ENCODE assay signal across 11 cellular contexts in genomic region chr6:3885262-3886036, GRCh38. TPM values are rescaled to one million over a fixed set of nuclear protein-coding genes. Genes with fewer than 3 reads are reported as not detected.
DNase-seq lines count a peak whose midpoint lies in the region; ATAC-seq and TF ChIP-seq lines count a peak whose summit lies in the region.
"Had no signal": no experiment of that assay in that cellular context is flagged by ENCODE, and none has a peak within 500 bp of the region (broad histone marks: within the 10 kb centered on the region; RNA-seq: fewer than 3 reads in every experiment).

No MANE protein-coding gene starts in this region.

- H4K20me1 ChIP-seq in hepatocyte (ENCODE audit: insufficient read depth, poor library complexity, severe bottlenecking) = no peaks in the 10 kb centered on the region

- H3K79me2 ChIP-seq in hepatocyte = no peaks in the 10 kb centered on the region

- H3K4me3 ChIP-seq in hepatocyte = no peak overlapping the region

- H3K27ac ChIP-seq in 22Rv1 = no peak overlapping the region
- H3K27ac ChIP-seq in RWPE1 = no peak overlapping the region
- no peak overlapping the region for H3K27ac ChIP-seq in hepatocyte

- POLR2A ChIA-PET in RWPE1 (lab: Yijun Ruan, JAX; ENCODE audit: low non-redundant PET) = no interaction called here

- peak; percentile 19 for DNase-seq in RWPE1 (ENCODE audit: low spot score)
- peak; percentile 44 for DNase-seq in hepatocyte (ENCODE audit: low spot score)
- DNase-seq in HCEC 1CT = no peak
- DNase-seq: activated naive CD4-positive, alpha-beta T cell treated with anti-CD3 and anti-CD28 coated beads for 36 hours; C1 segment of cervical spinal cord; NCI-H1048 had no signal

- H3K4me2 ChIP-seq in hepatocyte = no peak overlapping the region

- H3K4me1 ChIP-seq in hepatocyte (ENCODE audit: insufficient read depth) = peaks cover 16% of the 10 kb centered on the region

- TF ChIP-seq CTCF in 22Rv1 (IDR thresholded peaks at IDR 0.05) (peak; percentile 37), GM12873 (IDR thresholded peaks at IDR 0.05; ENCODE audit: insufficient read depth, low read depth, low read length, missing control alignments) (peak; percentile 18), RWPE1 (conservative IDR thresholded peaks at IDR 0.05; ENCODE audit: low read depth) (no peak), hepatocyte (IDR thresholded peaks at IDR 0.05; ENCODE audit: poor library complexity) (peak; percentile 14)

- WGBS in hepatocyte (ENCODE audit: low lambda C conversion rate, missing lambda C conversion rate) = 98% methylated on average over 9 of the region's 9 CpGs

- H3K36me3 ChIP-seq in hepatocyte (replicated peaks; ENCODE audit: insufficient read depth, low read depth) = no peaks in the 10 kb centered on the region

- H3K9me3 ChIP-seq in hepatocyte (ENCODE audit: low read depth) = no peaks in the 10 kb centered on the region

- no peaks in the 10 kb centered on the region for H3K9me2 ChIP-seq in hepatocyte (replicated peaks; ENCODE audit: insufficient read depth)

- no peaks in the 10 kb centered on the region for H3K27me3 ChIP-seq in hepatocyte

- CTCF ChIA-PET in RWPE1 (lab: Yijun Ruan, JAX) = interaction anchor here (0.6 to 3.2 kb wide), 9 partner anchors 9 to 231 kb away, joined by 3 to 17 read pairs (median 3); no protein-coding TSS in a partner anchor

- no peak overlapping the region for H2AFZ ChIP-seq in hepatocyte

- ATAC-seq in GM21619 (IDR thresholded peaks at IDR 0.05; ENCODE audit: unreplicated experiment) = no peak
- ATAC-seq in HG03460 (IDR thresholded peaks at IDR 0.05; ENCODE audit: unreplicated experiment) = no peak
- no peak for ATAC-seq in GM19397 (IDR thresholded peaks at IDR 0.05; ENCODE audit: unreplicated experiment)

RNA-seq across cellular contexts. Expression of gene FAM50B, which starts 36.3 kb away (rescaled TPM):
- total RNA-seq in hepatocyte = 0.84 and 1.6 TPM in 2 replicates
- polyA plus RNA-seq in hepatocyte = 1.1 and 1.6 TPM in 2 replicates
